ENCODE assay signal across 11 cellular contexts in genomic region chr22:38033522-38034277, GRCh38. TPM values are rescaled to one million over a fixed set of nuclear protein-coding genes. Genes with fewer than 3 reads are reported as not detected.
DNase-seq lines count a peak whose midpoint lies in the region; ATAC-seq, FAIRE-seq and TF ChIP-seq lines count a peak whose summit lies in the region.
"Had no signal": no experiment of that assay in that cellular context is flagged by ENCODE, and none has a peak within 500 bp of the region (broad histone marks: within the 10 kb centered on the region; RNA-seq: fewer than 3 reads in every experiment).

No MANE protein-coding gene starts in this region.

- peak overlapping the region; percentile 42 for H4K91ac ChIP-seq in H9 (ENCODE audit: insufficient read length, low read depth, low read length)

- intact Hi-C loops in K562 (cut with micrococcal nuclease), result no loop called here
- intact Hi-C loops in gastrocnemius medialis (cut with DNase I; ENCODE audit: low total_unique reads), result no loop called here
- intact Hi-C loops in CD8-positive, alpha-beta T cell (cut with DNase I, micrococcal nuclease), result no loop called here

- H4K8ac ChIP-seq in H9 (replicated peaks; ENCODE audit: insufficient read length, low read depth, low read length), result no peak overlapping the region

- H2BK12ac ChIP-seq in H9 (ENCODE audit: insufficient read length, low read depth, low read length), result peak overlapping the region; percentile 38

- H3K4me1 Mint-ChIP-seq in H9, result peaks cover 23 to 44% of the 10 kb centered on the region in 2 experiments
- H3K4me1 Mint-ChIP-seq in CD8-positive, alpha-beta T cell (ENCODE audit: low read depth), result no peaks in the 10 kb centered on the region
- no peaks in the 10 kb centered on the region for H3K4me1 Mint-ChIP-seq in T-helper 2 cell treated with Interferon-gamma antibody and Interleukin-4, amounts not matched to agents 5 μg/mL and 100 μg/mL, for 36 hours (ENCODE audit: low read depth)

- H3K27ac Mint-ChIP-seq in H9, result peak overlapping the region in 2 of 3 experiments; percentile 42 to 92; a peak in 3 of 7 replicates
- no peak overlapping the region for H3K27ac Mint-ChIP-seq in CD8-positive, alpha-beta T cell
- H3K27ac Mint-ChIP-seq in T-helper 2 cell treated with Interferon-gamma antibody and Interleukin-4, amounts not matched to agents 5 μg/mL and 100 μg/mL, for 36 hours, result no peak overlapping the region
- H3K27ac Mint-ChIP-seq: natural killer cell treated with Interleukin-12 subunit alpha and Interleukin-12 subunit beta and Interleukin-15 and Interleukin-18, amount 100 ng/mL, for 72 hours had no signal

- H3T11ph ChIP-seq in H9 (ENCODE audit: low read length), result no peak overlapping the region

- H3K4me2 ChIP-seq in H9 (ENCODE audit: insufficient read depth, insufficient read length, low read length) (no peak overlapping the region), K562 (ENCODE audit: insufficient read depth, low read length) (peak overlapping the region; percentile 48)

- DNase-seq in H9, result peak; percentile 26
- DNase-seq in K562 (ENCODE audit: extremely low read depth in 1 of 4, low spot score in 3 of 4), result peak in 2 of 4 experiments; percentile 13 to 17
- DNase-seq in left lobe of liver (ENCODE audit: low spot score), result no peak
- no peak for DNase-seq in gastrocnemius medialis
- no peak for DNase-seq in CD8-positive, alpha-beta T cell
- DNase-seq in T-helper 2 cell treated with Interferon-gamma antibody and Interleukin-4, amounts not matched to agents 5 μg/mL and 100 μg/mL, for 36 hours (ENCODE audit: low spot score), result no peak
- no peak for DNase-seq in activated T-cell treated with anti-CD3 and anti-CD28 coated beads, Interleukin-2, amount 50 U/mL, for 48 hours
- DNase-seq in germinal center (ENCODE audit: low spot score), result no peak
- DNase-seq: activated CD8-positive, alpha-beta memory T cell treated with anti-CD3 and anti-CD28 coated beads, Interleukin-2, amount 50 U/mL, for 48 hours; SHP77 had no signal

- H3K23me2 ChIP-seq in H9 (ENCODE audit: insufficient read length, low read depth, low read length, poor library complexity, severe bottlenecking), result no peaks in the 10 kb centered on the region

- POLR2A ChIA-PET in K562 (lab: Yijun Ruan, JAX), result interaction anchor here (0.7 to 1.4 kb wide), 2 partner anchors 10 to 41 kb away, joined by 3 to 9 read pairs; no protein-coding TSS in a partner anchor
- POLR2A ChIA-PET in CD8-positive, alpha-beta T cell (lab: Charles Lee), result interaction anchor here (0.7 kb wide), 1 partner anchor 16 kb away, joined by 3 read pairs; no protein-coding TSS in a partner anchor

- no peaks in the 10 kb centered on the region for H4K20me1 ChIP-seq in H9 (ENCODE audit: control insufficient read depth, insufficient read depth, insufficient read length)
- H4K20me1 ChIP-seq in K562 (replicated peaks; ENCODE audit: control insufficient read depth, insufficient read depth, low read length), result no peaks in the 10 kb centered on the region

- no peaks in the 10 kb centered on the region for H3K79me2 ChIP-seq in H9 (ENCODE audit: insufficient read depth, low read length)
- H3K79me2 ChIP-seq in K562 (ENCODE audit: control insufficient read depth, insufficient read depth, low read length), result no peaks in the 10 kb centered on the region

- H3K4ac ChIP-seq in H9 (ENCODE audit: low read depth, low read length), result peak overlapping the region; percentile 6; the same call in 1 of the 2 replicates

- no CpG with 5 or more reads among the region's 27 CpGs for WGBS in H9 (ENCODE audit: extremely low coverage, insufficient read length, low lambda C conversion rate)
- WGBS in K562 (ENCODE audit: insufficient coverage, low coverage, missing lambda C conversion rate), result 73% methylated on average over 7 of the region's 27 CpGs

- H3K27ac ChIP-seq in H9 (ENCODE audit: insufficient read length, low read depth, low read length) (no peak overlapping the region), K562 (ENCODE audit: extremely low read depth, low read depth, low read length) (peak overlapping the region; percentile 89), gastrocnemius medialis (peak overlapping the region; percentile 10 to 57 (median 48))
- H3K27ac ChIP-seq in CD8-positive, alpha-beta T cell (ENCODE audit: low read depth, low read length), result no peak overlapping the region

- H3K9me1 ChIP-seq in K562 (ENCODE audit: control insufficient read depth, insufficient read depth, low read length), result no peaks in the 10 kb centered on the region

- no peak for FAIRE-seq in K562 (lab: Jason Lieb, UNC)

- no peak overlapping the region for H3K56ac ChIP-seq in H9 (ENCODE audit: insufficient read length, low read depth, low read length)

- no peaks in the 10 kb centered on the region for H3K9me3 Mint-ChIP-seq in H9
- H3K9me3 Mint-ChIP-seq in CD8-positive, alpha-beta T cell, result no peaks in the 10 kb centered on the region
- no peaks in the 10 kb centered on the region for H3K9me3 Mint-ChIP-seq in T-helper 2 cell treated with Interferon-gamma antibody and Interleukin-4, amounts not matched to agents 5 μg/mL and 100 μg/mL, for 36 hours
- H3K9me3 Mint-ChIP-seq: natural killer cell treated with Interleukin-12 subunit alpha and Interleukin-12 subunit beta and Interleukin-15 and Interleukin-18, amount 100 ng/mL, for 72 hours had no signal

- peak overlapping the region; percentile 89 for H3K18ac ChIP-seq in H9 (ENCODE audit: insufficient read length, low read depth, low read length)

- peak overlapping the region; percentile 1 to 32; a peak in 3 of 5 replicates for H3K4me3 Mint-ChIP-seq in H9
- H3K4me3 Mint-ChIP-seq in CD8-positive, alpha-beta T cell, result no peak overlapping the region
- no peak overlapping the region for H3K4me3 Mint-ChIP-seq in T-helper 2 cell treated with Interferon-gamma antibody and Interleukin-4, amounts not matched to agents 5 μg/mL and 100 μg/mL, for 36 hours
- H3K4me3 Mint-ChIP-seq: natural killer cell treated with Interleukin-12 subunit alpha and Interleukin-12 subunit beta and Interleukin-15 and Interleukin-18, amount 100 ng/mL, for 72 hours had no signal

- H3K14ac ChIP-seq in H9 (ENCODE audit: insufficient read depth, low read length), result peak overlapping the region; percentile 91

- TF ChIP-seq POLR2A in K562 (conservative IDR thresholded peaks at IDR 0.05), result 0 out of 2 replicates have a peak, but pooled peaks have one; percentile 12
- TF ChIP-seq POLR2A in gastrocnemius medialis (IDR thresholded peaks at IDR 0.05), result no peak

- H2BK5ac ChIP-seq in H9 (ENCODE audit: insufficient read length, low read length), result no peak overlapping the region

- no peak for TF ChIP-seq RAD21 in K562 (CRISPR knock-in tag; conservative IDR thresholded peaks at IDR 0.05 in 1 of 2, IDR thresholded peaks at IDR 0.05 in 1 of 2)

- no peak overlapping the region for H2BK20ac ChIP-seq in H9 (ENCODE audit: low read depth, low read length, poor library complexity, severe bottlenecking)

- TSS peak; percentile 78 for BruUV-seq in K562 (replicated peaks; lab: Mats Ljungman, UMichigan)

- H3K79me1 ChIP-seq in H9 (ENCODE audit: insufficient read depth, low read depth, low read length, poor library complexity, severe bottlenecking), result no peaks in the 10 kb centered on the region

- no peaks in the 10 kb centered on the region for H3K27me3 ChIP-seq in H9 (ENCODE audit: insufficient read depth, low read length)
- no peaks in the 10 kb centered on the region for H3K27me3 ChIP-seq in K562 (ENCODE audit: control insufficient read depth in 2 of 2, insufficient read depth in 2 of 2, low read length in 2 of 2)
- no peaks in the 10 kb centered on the region for H3K27me3 ChIP-seq in gastrocnemius medialis
- no peaks in the 10 kb centered on the region for H3K27me3 ChIP-seq in CD8-positive, alpha-beta T cell (ENCODE audit: insufficient read depth, low read length)

- H3K27me3 Mint-ChIP-seq in H9 (ENCODE audit: low read depth), result peaks cover 11% of the 10 kb centered on the region
- no peaks in the 10 kb centered on the region for H3K27me3 Mint-ChIP-seq in CD8-positive, alpha-beta T cell (ENCODE audit: low read depth)
- H3K27me3 Mint-ChIP-seq in T-helper 2 cell treated with Interferon-gamma antibody and Interleukin-4, amounts not matched to agents 5 μg/mL and 100 μg/mL, for 36 hours (ENCODE audit: low read depth), result no peaks in the 10 kb centered on the region
- H3K27me3 Mint-ChIP-seq: natural killer cell treated with Interleukin-12 subunit alpha and Interleukin-12 subunit beta and Interleukin-15 and Interleukin-18, amount 100 ng/mL, for 72 hours had no signal

- no peaks in the 10 kb centered on the region for H3K9me3 ChIP-seq in H9 (ENCODE audit: control insufficient read depth, low read depth, low read length)
- no peaks in the 10 kb centered on the region for H3K9me3 ChIP-seq in K562 (replicated peaks; ENCODE audit: control insufficient read depth, insufficient read depth, low read depth, low read length)
- no peaks in the 10 kb centered on the region for H3K9me3 ChIP-seq in gastrocnemius medialis
- no peaks in the 10 kb centered on the region for H3K9me3 ChIP-seq in CD8-positive, alpha-beta T cell (ENCODE audit: low read length)

- peaks cover 4% of the 10 kb centered on the region; the same call in 1 of the 2 replicates for H3K4me1 ChIP-seq in H9 (ENCODE audit: insufficient read depth, low read length)
- peaks cover 34 to 52% of the 10 kb centered on the region in 2 experiments for H3K4me1 ChIP-seq in K562 (replicated peaks in 1 of 2; ENCODE audit: control insufficient read depth in 2 of 2, insufficient read depth in 2 of 2, low read length in 2 of 2)
- H3K4me1 ChIP-seq in gastrocnemius medialis, result peaks cover 8 to 11% of the 10 kb centered on the region in 2 donors
- no peaks in the 10 kb centered on the region for H3K4me1 ChIP-seq in CD8-positive, alpha-beta T cell (ENCODE audit: insufficient read depth, low read length)

- H3K9ac ChIP-seq in H9 (ENCODE audit: extremely low read depth, insufficient read length, low read length) (no peak overlapping the region), K562 (ENCODE audit: insufficient read depth in 1 of 2, low read depth in 2 of 2, low read length in 2 of 2) (peak overlapping the region; percentile 59 to 92)

- no peak overlapping the region for H3K4me3 ChIP-seq in K562
- H3K4me3 ChIP-seq in gastrocnemius medialis, result no peak overlapping the region
- no peak overlapping the region for H3K4me3 ChIP-seq in CD8-positive, alpha-beta T cell (ENCODE audit: low read depth, low read length)

- in situ Hi-C loops in K562 (cut with MboI) (no loop called here), gastrocnemius medialis (cut with MboI; ENCODE audit: low sequenced_read_pairs in 4 of 4) (no loop called here)

- H4K5ac ChIP-seq in H9 (ENCODE audit: insufficient read length, low read depth, low read length), result no peak overlapping the region

- H3K23ac ChIP-seq in H9 (ENCODE audit: insufficient read length, low read depth, low read length), result no peak overlapping the region

- ATAC-seq in K562, result no peak; the same call in 2 of the 3 replicates
- ATAC-seq in left lobe of liver, result peak; percentile 24
- ATAC-seq in gastrocnemius medialis, result no peak
- no peak for ATAC-seq in CD8-positive, alpha-beta T cell

- H2AK5ac ChIP-seq in H9 (ENCODE audit: insufficient read length, low read length), result no peak overlapping the region

- H3K36me3 ChIP-seq in K562 (ENCODE audit: control insufficient read depth, insufficient read depth, low read length) (no peaks in the 10 kb centered on the region), gastrocnemius medialis (no peaks in the 10 kb centered on the region)
- H3K36me3 ChIP-seq in CD8-positive, alpha-beta T cell (ENCODE audit: insufficient read depth, low read length), result no peaks in the 10 kb centered on the region

- TF ChIP-seq EP300 in K562 (IDR thresholded peaks at IDR 0.05; ENCODE audit: low read length), result no peak

- CTCF ChIA-PET in K562 (lab: Yijun Ruan, JAX; ENCODE audit: low intra/inter-chr PET ratio), result no interaction called here
- CTCF ChIA-PET in CD8-positive, alpha-beta T cell (lab: Charles Lee), result interaction anchor here (1.6 kb wide), 1 partner anchor 19 kb away, joined by 7 read pairs; no protein-coding TSS in a partner anchor

- H2AFZ ChIP-seq in H9 (ENCODE audit: low read length) (no peak overlapping the region), K562 (ENCODE audit: low read depth, low read length) (peak overlapping the region; percentile 82)

- no peak overlapping the region for H2BK120ac ChIP-seq in H9 (ENCODE audit: low read depth, low read length, poor library complexity, severe bottlenecking)

- H2BK15ac ChIP-seq in H9 (ENCODE audit: low read depth, low read length), result no peak overlapping the region

- no peak for TF ChIP-seq CTCF in H9 (conservative IDR thresholded peaks at IDR 0.05)
- TF ChIP-seq CTCF in K562 (IDR thresholded peaks at IDR 0.05 in 2 of 3, conservative IDR thresholded peaks at IDR 0.05 in 1 of 3; ENCODE audit: insufficient read depth in 2 of 3, low read depth in 1 of 3, low read length in 3 of 3), result no peak
- TF ChIP-seq CTCF in gastrocnemius medialis (IDR thresholded peaks at IDR 0.05 in 4 of 5, conservative IDR thresholded peaks at IDR 0.05 in 1 of 5), result no peak
- no peak for TF ChIP-seq CTCF in CD8-positive, alpha-beta T cell (IDR thresholded peaks at IDR 0.05)

- H3K36me3 Mint-ChIP-seq in H9 (ENCODE audit: insufficient read depth in 1 of 3, low read depth in 3 of 3), result no peaks in the 10 kb centered on the region
- no peaks in the 10 kb centered on the region for H3K36me3 Mint-ChIP-seq in CD8-positive, alpha-beta T cell
- no peaks in the 10 kb centered on the region for H3K36me3 Mint-ChIP-seq in T-helper 2 cell treated with Interferon-gamma antibody and Interleukin-4, amounts not matched to agents 5 μg/mL and 100 μg/mL, for 36 hours (ENCODE audit: low read depth)
- H3K36me3 Mint-ChIP-seq: natural killer cell treated with Interleukin-12 subunit alpha and Interleukin-12 subunit beta and Interleukin-15 and Interleukin-18, amount 100 ng/mL, for 72 hours had no signal

RNA-seq across cellular contexts. Expression of gene PICK1, which starts 23.5 kb away (rescaled TPM):
- total RNA-seq in H9 (2021) (34.9 and 35.7 TPM in 2 replicates), K562 (2014; rRNA removed) (8.6 and 11.3 TPM in 2 replicates), K562 (2014; rRNA removed; fragmentation: Illumina TruSeq; extraction: Trizol) (4.3 and 5.2 TPM in 2 replicates), K562 (2015; rRNA removed; fragmentation: Illumina TruSeq; extraction: Trizol) (6.5 and 6.7 TPM in 2 replicates), K562 (2021) (7.1 and 9.2 TPM in 2 replicates), left lobe of liver (16.8 TPM), gastrocnemius medialis (10 to 100 TPM; 36.4 to 63.8 (median 50.1) TPM)
- 25.6 and 73.9 TPM in 2 replicates for total RNA-seq in K562 (2011; cell fraction: chromatin; rRNA removed; ENCODE audit: low replicate concordance)
- total RNA-seq in K562 (2011; cell fraction: nucleolus; rRNA removed), result 35.9 and 41.6 TPM in 2 replicates
- 31.1 and 41.3 TPM in 2 replicates for total RNA-seq in K562 (2011; cell fraction: nucleoplasm; rRNA removed)
- polyA plus RNA-seq in K562 (2011; rRNA removed) (9.6 and 14.5 TPM in 2 replicates), K562 (2014; fragmentation: Illumina TruSeq; extraction: Trizol) (7.1 and 7.9 TPM in 2 replicates), K562 (2014; fragmentation: Nextera tagmentation; extraction: Ambion mirVana) (under 1 TPM in 1 of 2 experiments, not detected in 1; 0.06 TPM), K562 (2014; rRNA removed) (9.4 and 11.0 TPM in 2 replicates)
- polyA plus RNA-seq in K562 (2011; cell fraction: cytosol; rRNA removed), result 12.0 and 13.0 TPM in 2 replicates
- polyA plus RNA-seq in K562 (2011; cell fraction: nucleus; rRNA removed), result 67.4 and 81.6 TPM in 2 replicates
- polyA plus RNA-seq in K562 (2012), result 5.6 and 8.2 TPM in 2 replicates
- polyA minus RNA-seq in K562 (2011; rRNA and poly(A)+ RNA removed), result 9.6 and 18.1 TPM in 2 replicates
- 5.7 and 8.4 TPM in 2 replicates for polyA minus RNA-seq in K562 (2011; cell fraction: cytosol; rRNA and poly(A)+ RNA removed)
- 11.6 and 12.2 TPM in 2 replicates for polyA minus RNA-seq in K562 (2011; cell fraction: nucleus; rRNA and poly(A)+ RNA removed)
- total RNA-seq in CD8-positive, alpha-beta T cell, result 10 to 100 TPM; 23.1 to 24.8 TPM

RNA-seq across cellular contexts. Expression of gene SOX10, which starts 49.3 kb away (rescaled TPM):
- total RNA-seq in H9 (2021) (2.1 and 2.4 TPM in 2 replicates), K562 (2014; rRNA removed) (not detected in 2 replicates), K562 (2014; rRNA removed; fragmentation: Illumina TruSeq; extraction: Trizol) (not detected in 2 replicates), K562 (2015; rRNA removed; fragmentation: Illumina TruSeq; extraction: Trizol) (not detected in 2 replicates), K562 (2021) (not detected in 2 replicates), left lobe of liver (0.30 TPM), gastrocnemius medialis (under 1 TPM in 3 of 4 donors, not detected in 1; 0.17 to 0.62 (median 0.59) TPM)
- not detected in 2 replicates for total RNA-seq in K562 (2011; cell fraction: chromatin; rRNA removed; ENCODE audit: low replicate concordance)
- total RNA-seq in K562 (2011; cell fraction: nucleolus; rRNA removed), result not detected in 2 replicates
- not detected in 2 replicates for total RNA-seq in K562 (2011; cell fraction: nucleoplasm; rRNA removed)
- polyA plus RNA-seq in K562 (2011; rRNA removed) (not detected in 2 replicates), K562 (2014; fragmentation: Illumina TruSeq; extraction: Trizol) (not detected in 2 replicates), K562 (2014; fragmentation: Nextera tagmentation; extraction: Ambion mirVana) (not detected), K562 (2014; rRNA removed) (not detected in 2 replicates)
- polyA plus RNA-seq in K562 (2011; cell fraction: cytosol; rRNA removed), result not detected in 2 replicates
- polyA plus RNA-seq in K562 (2011; cell fraction: nucleus; rRNA removed), result not detected in 2 replicates
- polyA plus RNA-seq in K562 (2012), result 0.04 TPM in 1 of 2 replicates, not detected in the other
- not detected in 2 replicates for polyA minus RNA-seq in K562 (2011; rRNA and poly(A)+ RNA removed)
- polyA minus RNA-seq in K562 (2011; cell fraction: cytosol; rRNA and poly(A)+ RNA removed), result not detected in 2 replicates
- polyA minus RNA-seq in K562 (2011; cell fraction: nucleus; rRNA and poly(A)+ RNA removed), result not detected in 2 replicates
- not detected for total RNA-seq in CD8-positive, alpha-beta T cell
- total RNA-seq: natural killer cell treated with Interleukin-12 subunit alpha and Interleukin-12 subunit beta and Interleukin-15 and Interleukin-18, amount 100 ng/mL, for 72 hours had no signal

RNA-seq across cellular contexts. Expression of gene SLC16A8, which starts 50.3 kb away (rescaled TPM):
- total RNA-seq in H9 (2021) (0.75 and 1.1 TPM in 2 replicates), K562 (2014; rRNA removed) (not detected in 2 replicates), K562 (2014; rRNA removed; fragmentation: Illumina TruSeq; extraction: Trizol) (not detected in 2 replicates), K562 (2015; rRNA removed; fragmentation: Illumina TruSeq; extraction: Trizol) (not detected in 2 replicates), K562 (2021) (not detected in 2 replicates), left lobe of liver (not detected), gastrocnemius medialis (under 1 TPM in 1 of 4 donors, not detected in 3; 0.42 TPM)
- total RNA-seq in K562 (2011; cell fraction: chromatin; rRNA removed; ENCODE audit: low replicate concordance), result not detected in 2 replicates
- total RNA-seq in K562 (2011; cell fraction: nucleolus; rRNA removed), result not detected in 2 replicates
- total RNA-seq in K562 (2011; cell fraction: nucleoplasm; rRNA removed), result not detected in 2 replicates
- polyA plus RNA-seq in K562 (2011; rRNA removed) (not detected in 2 replicates), K562 (2014; fragmentation: Illumina TruSeq; extraction: Trizol) (not detected in 2 replicates), K562 (2014; fragmentation: Nextera tagmentation; extraction: Ambion mirVana) (not detected), K562 (2014; rRNA removed) (not detected in 2 replicates)
- not detected in 2 replicates for polyA plus RNA-seq in K562 (2011; cell fraction: cytosol; rRNA removed)
- not detected in 2 replicates for polyA plus RNA-seq in K562 (2011; cell fraction: nucleus; rRNA removed)
- polyA plus RNA-seq in K562 (2012), result 0.28 TPM in 1 of 2 replicates, not detected in the other
- polyA minus RNA-seq in K562 (2011; rRNA and poly(A)+ RNA removed), result not detected in 2 replicates
- polyA minus RNA-seq in K562 (2011; cell fraction: cytosol; rRNA and poly(A)+ RNA removed), result not detected in 2 replicates
- not detected in 2 replicates for polyA minus RNA-seq in K562 (2011; cell fraction: nucleus; rRNA and poly(A)+ RNA removed)
- not detected for total RNA-seq in CD8-positive, alpha-beta T cell

Comparison
In these comparisons a context has a peak if more than half of its experiments do, and no peak if none do; other contexts are left out.
1. H3K27ac ChIP-seq: peak in K562 (single experiment) and gastrocnemius medialis (4 of 4); none in H9 (single experiment) and CD8-positive, alpha-beta T cell (single experiment).
2. H3K27ac Mint-ChIP-seq: peak in H9 (2 of 3); none in CD8-positive, alpha-beta T cell (single experiment) and T-helper 2 cell treated with Interferon-gamma antibody and Interleukin-4, amounts not matched to agents 5 μg/mL and 100 μg/mL, for 36 hours (single experiment).
3. H3K4me3 Mint-ChIP-seq: peak in H9 (2 of 2); none in CD8-positive, alpha-beta T cell (single experiment) and T-helper 2 cell treated with Interferon-gamma antibody and Interleukin-4, amounts not matched to agents 5 μg/mL and 100 μg/mL, for 36 hours (single experiment).